ENCODE assay signal across 8 cellular contexts in genomic region chr20:49768204-49769124, GRCh38. TPM values are rescaled to one million over a fixed set of nuclear protein-coding genes. Genes with fewer than 3 reads are reported as not detected.
DNase-seq lines count a peak whose midpoint lies in the region; ATAC-seq and TF ChIP-seq lines count a peak whose summit lies in the region.

No MANE protein-coding gene starts in this region.

- H3K79me2 ChIP-seq in trophoblast cell (ENCODE audit: control insufficient read depth, insufficient read depth, low read length, poor library complexity), result no peaks in the 10 kb centered on the region

- no CpG with 5 or more reads among the region's 8 CpGs for WGBS in trophoblast cell (ENCODE audit: extremely low coverage, insufficient coverage, insufficient read length)

- H4K91ac ChIP-seq in trophoblast cell (ENCODE audit: low read depth, low read length), result peak overlapping the region; percentile 52

- peak overlapping the region; percentile 34 for H3K4me2 ChIP-seq in trophoblast cell (ENCODE audit: low read length)

- H3K27me3 ChIP-seq in CD8-positive, alpha-beta T cell (ENCODE audit: insufficient read depth, low read length), result peaks cover 3% of the 10 kb centered on the region
- H3K27me3 ChIP-seq in foreskin keratinocyte, result peaks cover 3% of the 10 kb centered on the region
- H3K27me3 ChIP-seq in trophoblast cell (ENCODE audit: insufficient read depth, low read length), result no peaks in the 10 kb centered on the region

- POLR2A ChIA-PET in CD8-positive, alpha-beta T cell (lab: Charles Lee), result interaction anchor here (0.7 kb wide), 1 partner anchor 8 kb away, joined by 3 read pairs; no protein-coding TSS in a partner anchor

- no peak overlapping the region for H3K14ac ChIP-seq in trophoblast cell (ENCODE audit: low read length)

- no peak overlapping the region for H3K4me3 ChIP-seq in CD8-positive, alpha-beta T cell (ENCODE audit: low read depth, low read length)
- H3K4me3 ChIP-seq in WI38 (ENCODE audit: low read depth, low read length) (0 out of 2 replicates have a peak overlapping the region, but pooled peaks have one; percentile 5), trophoblast cell (ENCODE audit: low read depth, low read length) (no peak overlapping the region)

- peaks cover 21% of the 10 kb centered on the region for H3K4me1 Mint-ChIP-seq in CD8-positive, alpha-beta T cell (ENCODE audit: low read depth)

- no peaks in the 10 kb centered on the region for H3K36me3 ChIP-seq in CD8-positive, alpha-beta T cell (ENCODE audit: insufficient read depth, low read length)
- no peaks in the 10 kb centered on the region for H3K36me3 ChIP-seq in trophoblast cell (ENCODE audit: control insufficient read depth in 1 of 2, insufficient read depth in 2 of 2, low read length in 2 of 2)

- H3K79me1 ChIP-seq in trophoblast cell (ENCODE audit: low read length), result peaks cover 6% of the 10 kb centered on the region

- no peak overlapping the region for H2AK5ac ChIP-seq in trophoblast cell (ENCODE audit: low read length)

- peak overlapping the region; percentile 68 for H2BK12ac ChIP-seq in trophoblast cell (ENCODE audit: low read length)

- peaks cover 26% of the 10 kb centered on the region for H3K4me1 ChIP-seq in CD8-positive, alpha-beta T cell (ENCODE audit: insufficient read depth, low read length)
- H3K4me1 ChIP-seq in foreskin keratinocyte (no peaks in the 10 kb centered on the region), trophoblast cell (ENCODE audit: control insufficient read depth in 1 of 2, insufficient read depth in 2 of 2, low read length in 2 of 2) (peaks cover 9 to 21% of the 10 kb centered on the region in 2 experiments)

- TF ChIP-seq CTCF in CD8-positive, alpha-beta T cell (IDR thresholded peaks at IDR 0.05), result no peak
- no peak for TF ChIP-seq CTCF in WI38 (IDR thresholded peaks at IDR 0.05; ENCODE audit: low read depth, low read length)
- no peak for TF ChIP-seq CTCF in foreskin keratinocyte (conservative IDR thresholded peaks at IDR 0.05)

- intact Hi-C loops in CD8-positive, alpha-beta T cell (cut with DNase I, micrococcal nuclease), result no loop called here

- ATAC-seq in CD8-positive, alpha-beta T cell, result peak; percentile 48
- ATAC-seq in foreskin keratinocyte (no peak), HG03457 (IDR thresholded peaks at IDR 0.05; ENCODE audit: unreplicated experiment) (no peak), HG02884 (IDR thresholded peaks at IDR 0.05; ENCODE audit: unreplicated experiment) (no peak)

- no peaks in the 10 kb centered on the region for H3K9me3 Mint-ChIP-seq in CD8-positive, alpha-beta T cell

- H3K18ac ChIP-seq in trophoblast cell (ENCODE audit: low read length), result no peak overlapping the region

- CTCF ChIA-PET in CD8-positive, alpha-beta T cell (lab: Charles Lee), result no interaction called here

- peak overlapping the region; percentile 54 for H3K4me3 Mint-ChIP-seq in CD8-positive, alpha-beta T cell

- no peak overlapping the region for H2BK120ac ChIP-seq in trophoblast cell (ENCODE audit: insufficient read depth, low read length, poor library complexity)

- H3K9me3 ChIP-seq in CD8-positive, alpha-beta T cell (ENCODE audit: low read length), result no peaks in the 10 kb centered on the region
- no peaks in the 10 kb centered on the region for H3K9me3 ChIP-seq in trophoblast cell (ENCODE audit: insufficient read depth, low read depth, low read length)

- no peak overlapping the region for H3K9ac ChIP-seq in trophoblast cell (ENCODE audit: low read length)

- no peak overlapping the region for H2BK5ac ChIP-seq in trophoblast cell (ENCODE audit: low read depth, low read length, poor library complexity)

- H2AFZ ChIP-seq in trophoblast cell (ENCODE audit: insufficient read depth, low read length, poor library complexity), result no peak overlapping the region

- H3K36me3 Mint-ChIP-seq in CD8-positive, alpha-beta T cell, result no peaks in the 10 kb centered on the region

- DNase-seq in CD8-positive, alpha-beta T cell, result peak in 1 of 7 experiments; percentile 53
- DNase-seq in KG1 (lab: John Stamatoyannopoulos, UW) (peak; percentile 82), foreskin keratinocyte (peak; percentile 74 to 80), trophoblast cell (peak; percentile 90 to 99), germinal center (ENCODE audit: low spot score) (no peak)

- H4K8ac ChIP-seq in trophoblast cell (ENCODE audit: low read depth, low read length), result no peak overlapping the region

- H3K27ac Mint-ChIP-seq in CD8-positive, alpha-beta T cell, result no peak overlapping the region

- no peak overlapping the region for H3K23ac ChIP-seq in trophoblast cell (ENCODE audit: low read length)

- H3K27me3 Mint-ChIP-seq in CD8-positive, alpha-beta T cell (ENCODE audit: low read depth), result peaks cover 46% of the 10 kb centered on the region

- H3K27ac ChIP-seq in CD8-positive, alpha-beta T cell (ENCODE audit: low read depth, low read length), result no peak overlapping the region
- H3K27ac ChIP-seq in foreskin keratinocyte (no peak overlapping the region), trophoblast cell (ENCODE audit: low read depth, low read length) (peak overlapping the region; percentile 69)

- no peak overlapping the region for H4K12ac ChIP-seq in trophoblast cell (ENCODE audit: low read depth, low read length)

- H3K4ac ChIP-seq in trophoblast cell (ENCODE audit: low read depth, low read length), result no peak overlapping the region

RNA-seq across cellular contexts. Expression of gene SLC9A8, which starts 44.2 kb away (rescaled TPM):
- total RNA-seq in CD8-positive, alpha-beta T cell, result 10 to 100 TPM; 30.7 to 32.9 TPM
- total RNA-seq in foreskin keratinocyte, result 3.7 and 5.9 TPM in 2 replicates
- 1.7 and 2.3 TPM in 2 replicates for polyA plus RNA-seq in foreskin keratinocyte
- 3.5 TPM in 2 replicates for polyA plus RNA-seq in trophoblast cell (2013)

RNA-seq across cellular contexts. Expression of gene B4GALT5, which starts 54.8 kb away (rescaled TPM):
- 1 to 10 TPM; 7.8 to 7.9 TPM for total RNA-seq in CD8-positive, alpha-beta T cell
- total RNA-seq in foreskin keratinocyte, result 24.5 and 25.0 TPM in 2 replicates
- polyA plus RNA-seq in foreskin keratinocyte, result 8.5 and 10.6 TPM in 2 replicates
- polyA plus RNA-seq in trophoblast cell (2013), result 38.1 and 39.6 TPM in 2 replicates
